ENCODE assay signal across 12 cellular contexts in genomic region chr14:30034049-30034635, GRCh38.
DNase-seq lines count a peak whose midpoint lies in the region; ATAC-seq, FAIRE-seq and TF ChIP-seq lines count a peak whose summit lies in the region.
"Had no signal": no experiment of that assay in that cellular context is flagged by ENCODE, and none has a peak within 500 bp of the region (broad histone marks: within the 10 kb centered on the region; RNA-seq: fewer than 3 reads in every experiment).

No MANE protein-coding gene starts in this region.

- H3K4me3 ChIP-seq in AG10803 (ENCODE audit: low read length) (no peak overlapping the region), LNCaP clone FGC (ENCODE audit: low read depth, low read length) (no peak overlapping the region), bronchial epithelial cell (ENCODE audit: low read depth, low read length) (no peak overlapping the region)
- H3K4me3 ChIP-seq: smooth muscle cell had no signal

- no peaks in the 10 kb centered on the region for H3K27me3 Mint-ChIP-seq in stimulated activated naive CD8-positive, alpha-beta T cell treated with anti-CD3 and anti-CD28 coated beads, Interleukin-15, amount 100 ng/mL, for 72 hours
- no peaks in the 10 kb centered on the region for H3K27me3 Mint-ChIP-seq in type B pancreatic cell

- H3K27me3 ChIP-seq in bronchial epithelial cell (ENCODE audit: control insufficient read depth, insufficient read depth, low read length): no peaks in the 10 kb centered on the region
- H3K27me3 ChIP-seq: neutrophil had no signal

- peaks cover 7 to 24% of the 10 kb centered on the region in 2 donors for H3K9me3 Mint-ChIP-seq in stimulated activated naive CD8-positive, alpha-beta T cell treated with anti-CD3 and anti-CD28 coated beads, Interleukin-15, amount 100 ng/mL, for 72 hours
- no peaks in the 10 kb centered on the region for H3K9me3 Mint-ChIP-seq in type B pancreatic cell

- H3K36me3 Mint-ChIP-seq in type B pancreatic cell: no peaks in the 10 kb centered on the region

- no peak overlapping the region for H3K4me3 Mint-ChIP-seq in stimulated activated naive CD8-positive, alpha-beta T cell treated with anti-CD3 and anti-CD28 coated beads, Interleukin-15, amount 100 ng/mL, for 72 hours
- H3K4me3 Mint-ChIP-seq in type B pancreatic cell: no peak overlapping the region

- DNase-seq in AG10803 (ENCODE audit: low read depth) (peak; percentile 51), LNCaP clone FGC (ENCODE audit: low read depth) (peak; percentile 49), NCI-H2171 (lab: John Stamatoyannopoulos, UW) (peak; percentile 42), bronchial epithelial cell (ENCODE audit: low read depth) (peak; percentile 6), CD1c-positive myeloid dendritic cell (ENCODE audit: extremely low spot score) (no peak), type B pancreatic cell (ENCODE audit: extremely low spot score, unreplicated experiment) (no peak)
- DNase-seq in stimulated activated naive CD8-positive, alpha-beta T cell treated with anti-CD3 and anti-CD28 coated beads, Interleukin-15, amount 100 ng/mL, for 72 hours: no peak
- DNase-seq: amniotic stem cell, glutamatergic neuron had no signal

- no peaks in the 10 kb centered on the region for H3K36me3 ChIP-seq in bronchial epithelial cell (ENCODE audit: control insufficient read depth, insufficient read depth, low read length)
- H3K36me3 ChIP-seq: neutrophil had no signal

- no peak for ATAC-seq in stimulated activated naive CD8-positive, alpha-beta T cell treated with anti-CD3 and anti-CD28 coated beads, Interleukin-15, amount 100 ng/mL, for 72 hours
- ATAC-seq in HG02678 (IDR thresholded peaks at IDR 0.05; ENCODE audit: unreplicated experiment): no peak

- no peak for FAIRE-seq in bronchial epithelial cell (lab: Jason Lieb, UNC)

- no peaks in the 10 kb centered on the region for H3K4me1 Mint-ChIP-seq in stimulated activated naive CD8-positive, alpha-beta T cell treated with anti-CD3 and anti-CD28 coated beads, Interleukin-15, amount 100 ng/mL, for 72 hours
- H3K4me1 Mint-ChIP-seq in type B pancreatic cell (ENCODE audit: unreplicated experiment): no peaks in the 10 kb centered on the region

- TF ChIP-seq CTCF in AG10803 (conservative IDR thresholded peaks at IDR 0.05; ENCODE audit: low read length) (no peak), LNCaP clone FGC (IDR thresholded peaks at IDR 0.05; ENCODE audit: control insufficient read depth, extremely low read depth, insufficient read depth) (peak; percentile 56), bronchial epithelial cell (IDR thresholded peaks at IDR 0.05; ENCODE audit: insufficient read depth, low read length, severe bottlenecking) (no peak), type B pancreatic cell (conservative IDR thresholded peaks at IDR 0.05) (no peak)

- no peak overlapping the region for H3K27ac Mint-ChIP-seq in stimulated activated naive CD8-positive, alpha-beta T cell treated with anti-CD3 and anti-CD28 coated beads, Interleukin-15, amount 100 ng/mL, for 72 hours
- no peak overlapping the region for H3K27ac Mint-ChIP-seq in type B pancreatic cell

Comparison
In these comparisons a context has a peak if more than half of its experiments do, and no peak if none do; other contexts are left out.
1. DNase-seq: peak in AG10803 (single experiment), LNCaP clone FGC (single experiment), NCI-H2171 (single experiment) and bronchial epithelial cell (single experiment); none in stimulated activated naive CD8-positive, alpha-beta T cell treated with anti-CD3 and anti-CD28 coated beads, Interleukin-15, amount 100 ng/mL, for 72 hours (0 of 2), CD1c-positive myeloid dendritic cell (single experiment) and type B pancreatic cell (single experiment).